12 cellular contexts compared by ENCODE assay signal in genomic region chr20:45374101-45374467, GRCh38. TPM values are rescaled to one million over a fixed set of nuclear protein-coding genes. Genes with fewer than 3 reads are reported as not detected.
DNase-seq lines count a peak whose midpoint lies in the region; ATAC-seq and TF ChIP-seq lines count a peak whose summit lies in the region.
"Had no signal": no experiment of that assay in that cellular context is flagged by ENCODE, and none has a peak within 500 bp of the region (broad histone marks: within the 10 kb centered on the region; RNA-seq: fewer than 3 reads in every experiment).

No MANE protein-coding gene starts in this region.

- WGBS in psoas muscle, 3 donors = 65 to 72% (median 69%) methylated on average over 9 of the region's 9 CpGs

- H3K4me1 ChIP-seq in OCI-LY3 (ENCODE audit: low read length) = peaks cover 24% of the 10 kb centered on the region
- no peaks in the 10 kb centered on the region for H3K4me1 ChIP-seq in psoas muscle

- no peaks in the 10 kb centered on the region for H3K9me3 Mint-ChIP-seq in CD4-positive, alpha-beta T cell

- peak overlapping the region; percentile 90 for H3K4me3 Mint-ChIP-seq in CD4-positive, alpha-beta T cell

- CTCF ChIA-PET in CD4-positive, alpha-beta T cell (lab: Charles Lee) = interaction anchor here (0.6 to 9.5 kb wide), 35 partner anchors 8 to 1916 kb away, joined by 3 to 132 read pairs (median 4); partner anchors contain the start of genes PIGT, SDC4, SRSF6 and SYS1

- H3K4me3 ChIP-seq in OCI-LY3 (ENCODE audit: low read length) (peak overlapping the region; percentile 71; the same call in 1 of the 2 replicates), epithelial cell of proximal tubule (ENCODE audit: low read depth, low read length) (peak overlapping the region; percentile 64), psoas muscle (peak overlapping the region; percentile 63)

- POLR2A ChIA-PET in CD4-positive, alpha-beta T cell (lab: Charles Lee) = interaction anchor here (0.6 to 4.7 kb wide), 17 partner anchors 8 to 859 kb away, joined by 3 to 184 read pairs (median 4); partner anchors contain the start of genes DBNDD2, PCIF1, PIGT and SDC4

- no peak for DNase-seq in CD4-positive, alpha-beta T cell
- DNase-seq in epithelial cell of proximal tubule (ENCODE audit: low read depth) (no peak), psoas muscle (no peak), putamen (ENCODE audit: low spot score) (no peak), NCI-H524 (lab: John Stamatoyannopoulos, UW) (no peak), NCI-H1930 (lab: John Stamatoyannopoulos, UW) (no peak)
- no peak for DNase-seq in stimulated activated CD4-positive, alpha-beta T cell treated with anti-CD3 and anti-CD28 coated beads, Interleukin-2, amount 100 ng/mL, for 24 hours

- no peak for ATAC-seq in CD4-positive, alpha-beta T cell (ENCODE audit: poor library complexity)
- no peak for ATAC-seq in psoas muscle

- H3K27ac ChIP-seq in CD4-positive, alpha-beta T cell (ENCODE audit: low read depth, low read length) = no peak overlapping the region
- H3K27ac ChIP-seq in OCI-LY3 (ENCODE audit: low read length) (no peak overlapping the region), psoas muscle (peak overlapping the region; percentile 57)
- H3K27ac ChIP-seq: thyroid gland had no signal

- peaks cover 16% of the 10 kb centered on the region for H3K36me3 Mint-ChIP-seq in CD4-positive, alpha-beta T cell (ENCODE audit: low read depth)

- H3K4me2 ChIP-seq in OCI-LY3 (ENCODE audit: low read length) = peak overlapping the region; percentile 74; the same call in 1 of the 2 replicates

- H3K79me2 ChIP-seq in OCI-LY3 (ENCODE audit: low read length) = peaks cover 9% of the 10 kb centered on the region; the same call in 1 of the 2 replicates

- H3K27me3 ChIP-seq in CD4-positive, alpha-beta T cell (ENCODE audit: control insufficient read depth, insufficient read depth, low read length) = no peaks in the 10 kb centered on the region
- H3K27me3 ChIP-seq in OCI-LY3 (ENCODE audit: low read depth, low read length) (peaks cover 16% of the 10 kb centered on the region), psoas muscle (ENCODE audit: insufficient read depth in 3 of 3, low read length in 2 of 3) (no peaks in the 10 kb centered on the region)
- H3K27me3 ChIP-seq: thyroid gland had no signal

- peak; percentile 27 for TF ChIP-seq CTCF in CD4-positive, alpha-beta T cell (IDR thresholded peaks at IDR 0.05)
- TF ChIP-seq CTCF in OCI-LY3 (IDR thresholded peaks at IDR 0.05; ENCODE audit: low read depth, low read length) (no peak), epithelial cell of proximal tubule (conservative IDR thresholded peaks at IDR 0.05; ENCODE audit: low read depth, low read length) (no peak), psoas muscle (IDR thresholded peaks at IDR 0.05) (no peak)

- H3K4me1 Mint-ChIP-seq in CD4-positive, alpha-beta T cell (ENCODE audit: low read depth) = peaks cover 41% of the 10 kb centered on the region

- intact Hi-C loops in CD4-positive, alpha-beta T cell (cut with DNase I, micrococcal nuclease) = loop anchor here in 1 of 2 experiments (1.0 to 5.0 kb wide), 3 partner anchors 37 to 483 kb away; partner anchors contain the start of genes ACOT8 and ZSWIM3
- intact Hi-C loops in psoas muscle (cut with DNase I) = loop anchor here (1.0 to 5.0 kb wide), 6 partner anchors 33 to 63 kb away; partner anchors contain the start of gene PIGT (in 1 of the 2)

- H2AFZ ChIP-seq in OCI-LY3 (ENCODE audit: low read depth, low read length) = no peak overlapping the region

- peak overlapping the region; percentile 96 for H3K27ac Mint-ChIP-seq in CD4-positive, alpha-beta T cell

- no peaks in the 10 kb centered on the region for H3K27me3 Mint-ChIP-seq in CD4-positive, alpha-beta T cell

- no peak overlapping the region for H3K9ac ChIP-seq in OCI-LY3 (ENCODE audit: low read length)

- H3K36me3 ChIP-seq in OCI-LY3 (replicated peaks; ENCODE audit: low read depth, low read length) (peaks cover 23% of the 10 kb centered on the region), psoas muscle (ENCODE audit: insufficient read depth in 1 of 2, low read depth in 1 of 2) (peaks cover 0 to 4% of the 10 kb centered on the region in 2 donors)
- H3K36me3 ChIP-seq: thyroid gland had no signal

- no peaks in the 10 kb centered on the region for H3K9me3 ChIP-seq in CD4-positive, alpha-beta T cell (ENCODE audit: control insufficient read depth, low read length)
- H3K9me3 ChIP-seq in OCI-LY3 (ENCODE audit: insufficient read depth, low read length) (no peaks in the 10 kb centered on the region), psoas muscle (no peaks in the 10 kb centered on the region)
- H3K9me3 ChIP-seq: thyroid gland had no signal

- H4K20me1 ChIP-seq in OCI-LY3 (ENCODE audit: insufficient read depth, low read length) = peaks cover 16% of the 10 kb centered on the region; the same call in 1 of the 2 replicates

RNA-seq across cellular contexts. Expression of gene TP53TG5, which starts 4.0 kb away (rescaled TPM):
- total RNA-seq in CD4-positive, alpha-beta T cell = under 1 TPM in 1 of 2 experiments, not detected in 1; 0.36 TPM
- not detected in 2 replicates for total RNA-seq in epithelial cell of proximal tubule
- under 1 TPM in 2 of 4 donors, not detected in 2; 0.38 to 0.69 TPM for total RNA-seq in psoas muscle
- polyA plus RNA-seq in psoas muscle = 1 to 10 TPM in 1 of 3 donors, under 1 TPM in 2; 0.12 to 1.0 (median 0.16) TPM
- total RNA-seq: dermis microvascular lymphatic vessel endothelial cell; myocyte; T-helper 1 cell treated with Interleukin-12 subunit alpha and Interleukin-12 subunit beta and Interleukin-4 antibody, amounts not matched to agents 30 ng/mL and 1 ng/mL, for 36 hours; thyroid gland had no signal

RNA-seq across cellular contexts. Expression of gene SYS1, which starts 11.1 kb away (rescaled TPM):
- total RNA-seq in CD4-positive, alpha-beta T cell = 100 to 1,000 TPM in 1 of 2 experiments, 10 to 100 TPM in 1; 94.8 to 107 TPM
- total RNA-seq in epithelial cell of proximal tubule = 22.6 and 30.3 TPM in 2 replicates
- 10 to 100 TPM; 17.1 to 29.6 (median 22.9) TPM for total RNA-seq in psoas muscle
- 10 to 100 TPM; 40.9 to 73.3 (median 58.1) TPM for polyA plus RNA-seq in psoas muscle

RNA-seq across cellular contexts. Expression of gene SDC4, which starts 25.9 kb away (rescaled TPM):
- 1 to 10 TPM; 1.0 to 1.1 TPM for total RNA-seq in CD4-positive, alpha-beta T cell
- total RNA-seq in epithelial cell of proximal tubule (153 and 239 TPM in 2 replicates), psoas muscle (100 to 1,000 TPM in 2 of 4 donors, 10 to 100 TPM in 2; 32.2 to 283 (median 161) TPM)
- 100 to 1,000 TPM in 1 of 3 donors, 10 to 100 TPM in 2; 41.6 to 323 (median 63.9) TPM for polyA plus RNA-seq in psoas muscle

RNA-seq across cellular contexts. Expression of gene DBNDD2, which starts 34.0 kb away (rescaled TPM):
- 10 to 100 TPM; 13.2 to 15.7 TPM for total RNA-seq in CD4-positive, alpha-beta T cell
- 49.6 and 55.2 TPM in 2 replicates for total RNA-seq in epithelial cell of proximal tubule
- 100 to 1,000 TPM; 108 to 180 (median 163) TPM for total RNA-seq in psoas muscle
- 100 to 1,000 TPM; 151 to 230 (median 162) TPM for polyA plus RNA-seq in psoas muscle

RNA-seq across cellular contexts. Expression of gene PIGT, which starts 41.9 kb away (rescaled TPM):
- 100 to 1,000 TPM; 157 to 163 TPM for total RNA-seq in CD4-positive, alpha-beta T cell
- total RNA-seq in epithelial cell of proximal tubule (59.9 and 71.0 TPM in 2 replicates), psoas muscle (10 to 100 TPM; 48.0 to 74.9 (median 57.1) TPM)
- polyA plus RNA-seq in psoas muscle = 100 to 1,000 TPM in 1 of 3 donors, 10 to 100 TPM in 2; 57.3 to 113 (median 94.7) TPM

Comparison
In these comparisons a context has a peak if more than half of its experiments do, and no peak if none do; other contexts are left out.
1. RNA of gene SDC4, which starts 25.9 kb away (total RNA-seq): 153 to 239 TPM in epithelial cell of proximal tubule and 32.2 to 283 TPM in psoas muscle; 1.0 to 1.1 TPM in CD4-positive, alpha-beta T cell; every median in the first group is over 10 times any median in the second.
2. Peak in every context shown above with its lines, with median percentiles within 50 percentile points of each other: H3K4me3 ChIP-seq.